ENCODE assay signal across 18 cellular contexts in genomic region chr4:111879539-111879938, GRCh38.
"Had no signal": no experiment of that assay in that cellular context is flagged by ENCODE, and none has a peak within 500 bp of the region (broad histone marks: within the 10 kb centered on the region; RNA-seq: fewer than 3 reads in every experiment).

No MANE protein-coding gene starts in this region.

- DNase-seq: activated CD4-positive, alpha-beta T cell treated with anti-CD3 and anti-CD28 coated beads, Interleukin-2, amount 10 ng/mL, durations not matched to agents 7 days and 5 days; activated CD4-positive, CD25-positive, alpha-beta regulatory T cell; activated CD8-positive, alpha-beta memory T cell treated with anti-CD3 and anti-CD28 coated beads, Interleukin-2, amount 50 U/mL, for 48 hours; activated gamma-delta T cell; activated T-cell treated with anti-CD3 and anti-CD28 coated beads, Interleukin-2, amount 50 U/mL, for 72 hours; central memory CD4-positive, alpha-beta T cell; esophagus squamous epithelium; foreskin fibroblast; kidney glomerular epithelial cell; midbrain; psoas muscle; right lobe of liver; stimulated activated naive CD8-positive, alpha-beta T cell treated with anti-CD3 and anti-CD28 coated beads, Interleukin-15, amount 100 ng/mL, for 72 hours; upper lobe of left lung had no signal

- H3K4me3 Mint-ChIP-seq: activated CD4-positive, alpha-beta T cell treated with anti-CD3 and anti-CD28 coated beads, Interleukin-2, amount 10 ng/mL, durations not matched to agents 7 days and 5 days; activated naive CD8-positive, alpha-beta T cell; activated T-cell treated with anti-CD3 and anti-CD28 coated beads, Interleukin-2, amount 50 U/mL, for 72 hours; brain; neural crest cell; stimulated activated naive CD8-positive, alpha-beta T cell treated with anti-CD3 and anti-CD28 coated beads, Interleukin-15, amount 100 ng/mL, for 72 hours had no signal

- H3K27me3 Mint-ChIP-seq: activated CD4-positive, alpha-beta T cell treated with anti-CD3 and anti-CD28 coated beads, Interleukin-2, amount 10 ng/mL, durations not matched to agents 7 days and 5 days; stimulated activated naive CD8-positive, alpha-beta T cell treated with anti-CD3 and anti-CD28 coated beads, Interleukin-15, amount 100 ng/mL, for 72 hours had no signal

- H3K4me1 Mint-ChIP-seq: activated CD4-positive, alpha-beta T cell treated with anti-CD3 and anti-CD28 coated beads, Interleukin-2, amount 10 ng/mL, durations not matched to agents 7 days and 5 days; neural crest cell; stimulated activated naive CD8-positive, alpha-beta T cell treated with anti-CD3 and anti-CD28 coated beads, Interleukin-15, amount 100 ng/mL, for 72 hours had no signal

- H3K4me1 ChIP-seq: esophagus squamous epithelium, psoas muscle, right lobe of liver, upper lobe of left lung had no signal

- H3K9me3 ChIP-seq: esophagus squamous epithelium, psoas muscle, right lobe of liver, upper lobe of left lung had no signal

- H3K9me3 Mint-ChIP-seq: activated CD4-positive, alpha-beta T cell treated with anti-CD3 and anti-CD28 coated beads, Interleukin-2, amount 10 ng/mL, durations not matched to agents 7 days and 5 days; brain; neural crest cell; stimulated activated naive CD8-positive, alpha-beta T cell treated with anti-CD3 and anti-CD28 coated beads, Interleukin-15, amount 100 ng/mL, for 72 hours had no signal

- H3K27ac Mint-ChIP-seq: activated CD4-positive, alpha-beta T cell treated with anti-CD3 and anti-CD28 coated beads, Interleukin-2, amount 10 ng/mL, durations not matched to agents 7 days and 5 days; activated naive CD8-positive, alpha-beta T cell; activated T-cell treated with anti-CD3 and anti-CD28 coated beads, Interleukin-2, amount 50 U/mL, for 72 hours; brain; stimulated activated naive CD8-positive, alpha-beta T cell treated with anti-CD3 and anti-CD28 coated beads, Interleukin-15, amount 100 ng/mL, for 72 hours had no signal

- H3K27me3 ChIP-seq: right lobe of liver, upper lobe of left lung had no signal

- H3K4me3 ChIP-seq: coronary artery, esophagus squamous epithelium, psoas muscle, right lobe of liver, upper lobe of left lung had no signal

- H3K27ac ChIP-seq: coronary artery, esophagus squamous epithelium, psoas muscle, right lobe of liver, upper lobe of left lung had no signal

- H3K36me3 ChIP-seq: esophagus squamous epithelium, right lobe of liver, upper lobe of left lung had no signal

- H3K36me3 Mint-ChIP-seq: activated naive CD8-positive, alpha-beta T cell; brain had no signal
